9 cellular contexts compared by ENCODE assay signal in the genomic region with DNA sequence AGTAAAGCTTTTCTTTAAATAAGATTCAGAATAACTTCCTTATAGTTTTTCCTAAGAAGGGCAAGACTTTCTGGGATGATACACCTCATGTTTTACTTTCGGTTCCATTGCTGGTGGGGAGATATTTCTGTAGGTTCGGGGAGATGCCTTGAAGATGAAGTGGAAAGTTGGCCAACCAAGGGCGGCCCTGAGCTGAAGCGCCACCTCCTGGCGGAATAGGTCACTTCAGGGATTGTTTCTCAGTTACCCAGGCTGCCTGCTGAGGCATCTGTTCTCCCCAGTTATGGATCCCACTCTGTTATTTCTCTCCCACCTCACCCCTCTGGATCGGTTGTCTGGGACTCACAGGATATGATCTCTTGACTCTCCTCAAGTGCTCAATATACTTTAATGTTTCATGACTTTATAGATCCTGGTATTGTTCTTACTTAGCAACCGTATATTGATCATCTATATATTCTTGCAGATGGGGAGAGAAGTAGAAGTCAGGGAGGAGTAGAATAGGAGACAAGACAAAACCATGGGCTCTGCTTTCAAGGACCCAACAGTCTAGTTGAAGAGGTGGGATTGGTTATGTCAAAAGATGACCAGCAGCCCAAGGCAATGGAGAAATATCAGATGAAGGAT. TPM values are rescaled to one million over a fixed set of nuclear protein-coding genes. Genes with fewer than 3 reads are reported as not detected.
A peak's percentile ranks its signal among the peaks of the same experiment; 100 is the strongest.
DNase-seq lines count a peak whose midpoint lies in the region; ATAC-seq and FAIRE-seq lines count a peak whose summit lies in the region.
"Had no signal": no experiment of that assay in that cellular context is flagged by ENCODE, and none has a peak within 500 bp of the region (broad histone marks: within the 10 kb centered on the region; RNA-seq: fewer than 3 reads in every experiment).

No MANE protein-coding gene starts in this region.

- FAIRE-seq in frontal cortex (lab: Jason Lieb, UNC) = no peak
- FAIRE-seq: endometrium had no signal

- intact Hi-C loops in left ventricle myocardium superior (cut with micrococcal nuclease) = loop anchor here (5.0 kb wide), 1 partner anchor 477 kb away; no protein-coding TSS in a partner anchor

- no peaks in the 10 kb centered on the region for H3K9me3 ChIP-seq in SJSA1 (replicated peaks)

- no peak overlapping the region for H3K4me3 ChIP-seq in SJSA1

- DNase-seq in DMS114 treated with DMSO at 0.1 percent for 48 hours (lab: John Stamatoyannopoulos, UW; ENCODE audit: unreplicated experiment) = peak; percentile 3
- DNase-seq in SJSA1 (ENCODE audit: low read depth in 1 of 2, low spot score in 2 of 2) = peak; percentile 48 to 64
- DNase-seq in activated effector memory CD4-positive, alpha-beta T cell treated with anti-CD3 and anti-CD28 coated beads, Interleukin-2, amount 50 U/mL, for 16 hours = peak; percentile 88
- peak; percentile 67 for DNase-seq in left ventricle myocardium superior
- peak; percentile 69 for DNase-seq in stimulated activated CD4-positive, alpha-beta T cell treated with anti-CD3 and anti-CD28 coated beads, Interleukin-12 subunit alpha, Interleukin-12 subunit beta, amount 100 ng/mL, for 4 hours
- no peak for DNase-seq in frontal cortex (ENCODE audit: low spot score in 2 of 2)

- no peaks in the 10 kb centered on the region for H3K4me1 ChIP-seq in SJSA1 (replicated peaks)

- no peak overlapping the region for H3K27ac ChIP-seq in SJSA1

- H3K27me3 ChIP-seq in SJSA1 (replicated peaks) = 0 out of 2 replicates have a peak, but pooled peaks cover 9% of the 10 kb centered on the region

- H3K36me3 ChIP-seq in SJSA1 = no peaks in the 10 kb centered on the region

- ATAC-seq in GM19397 (IDR thresholded peaks at IDR 0.05; ENCODE audit: unreplicated experiment) (peak; percentile 88), HG03439 (IDR thresholded peaks at IDR 0.05; ENCODE audit: unreplicated experiment) (peak; percentile 91), left ventricle myocardium superior (peak; percentile 51)

RNA-seq across cellular contexts. Expression of gene MEGF10, which starts 23.4 kb away (rescaled TPM):
- total RNA-seq in SJSA1 (2014; rRNA removed; shearing (Covaris generic)) = 0.03 and 0.09 TPM in 2 replicates
- total RNA-seq in left ventricle myocardium superior = 0.37 TPM
- total RNA-seq in frontal cortex = 33.0 TPM

Comparison
In these comparisons a context has a peak if more than half of its experiments do, and no peak if none do; other contexts are left out.
1. DNase-seq: peak in DMS114 treated with DMSO at 0.1 percent for 48 hours (single experiment), SJSA1 (2 of 2), activated effector memory CD4-positive, alpha-beta T cell treated with anti-CD3 and anti-CD28 coated beads, Interleukin-2, amount 50 U/mL, for 16 hours (single experiment), left ventricle myocardium superior (single experiment) and stimulated activated CD4-positive, alpha-beta T cell treated with anti-CD3 and anti-CD28 coated beads, Interleukin-12 subunit alpha, Interleukin-12 subunit beta, amount 100 ng/mL, for 4 hours (single experiment); none in frontal cortex (0 of 2).
2. RNA of gene MEGF10, which starts 23.4 kb away (total RNA-seq): 33.0 TPM in frontal cortex (single experiment); 0.37 TPM in left ventricle myocardium superior (single experiment) and 0.03 to 0.09 TPM in SJSA1; every median in the first group is over 10 times any median in the second.
3. Peak in every context shown above with its lines, with median percentiles within 50 percentile points of each other: ATAC-seq.